In genomic region chr9:130939405-130939941, GRCh38 we compare ENCODE assay signal across 1 cellular context.
TF ChIP-seq lines count a peak whose summit lies in the region.

No MANE protein-coding gene starts in this region.

TF ChIP-seq in WTC11, 78 proteins besides CTCF, POLR2A, EP300 and RAD21 (continued from another document):
- TF ChIP-seq CREB1 (CRISPR knock-in tag; IDR thresholded peaks at IDR 0.05) (no peak), KAT7 (CRISPR knock-in tag; IDR thresholded peaks at IDR 0.05; ENCODE audit: borderline replicate concordance) (no peak), HMGA2 (CRISPR knock-in tag; IDR thresholded peaks at IDR 0.05) (no peak), NR2C2 (CRISPR knock-in tag; IDR thresholded peaks at IDR 0.05) (no peak), OVOL2 (CRISPR knock-in tag; IDR thresholded peaks at IDR 0.05; ENCODE audit: borderline replicate concordance) (no peak), EMX1 (CRISPR knock-in tag; IDR thresholded peaks at IDR 0.05) (no peak), NFE2L1 (CRISPR knock-in tag; IDR thresholded peaks at IDR 0.05) (no peak)
- TF ChIP-seq, protein P1, sequence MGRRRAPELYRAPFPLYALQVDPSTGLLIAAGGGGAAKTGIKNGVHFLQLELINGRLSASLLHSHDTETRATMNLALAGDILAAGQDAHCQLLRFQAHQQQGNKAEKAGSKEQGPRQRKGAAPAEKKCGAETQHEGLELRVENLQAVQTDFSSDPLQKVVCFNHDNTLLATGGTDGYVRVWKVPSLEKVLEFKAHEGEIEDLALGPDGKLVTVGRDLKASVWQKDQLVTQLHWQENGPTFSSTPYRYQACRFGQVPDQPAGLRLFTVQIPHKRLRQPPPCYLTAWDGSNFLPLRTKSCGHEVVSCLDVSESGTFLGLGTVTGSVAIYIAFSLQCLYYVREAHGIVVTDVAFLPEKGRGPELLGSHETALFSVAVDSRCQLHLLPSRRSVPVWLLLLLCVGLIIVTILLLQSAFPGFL (CRISPR knock-in tag; IDR thresholded peaks at IDR 0.05; ENCODE audit: borderline replicate concordance), result no peak
TF ChIP-seq in WTC11: peak in this region for 5.
